In genomic region chr16:10921536-10922327, GRCh38 we compare ENCODE assay signal across 1 cellular context.
A peak's percentile ranks its signal among the peaks of the same experiment; 100 is the strongest.
TF ChIP-seq lines count a peak whose summit lies in the region.

No MANE protein-coding gene starts in this region.

TF ChIP-seq in H1, 55 proteins besides CTCF, POLR2A, EP300 and RAD21:
- no peak for TF ChIP-seq CHD7 (IDR thresholded peaks at IDR 0.05; ENCODE audit: insufficient replicate concordance, low read length)
- peak; percentile 52; the same call in 1 of the 2 replicates for TF ChIP-seq KDM1A (IDR thresholded peaks at IDR 0.05; ENCODE audit: borderline replicate concordance, low read length)
